In the genomic region with DNA sequence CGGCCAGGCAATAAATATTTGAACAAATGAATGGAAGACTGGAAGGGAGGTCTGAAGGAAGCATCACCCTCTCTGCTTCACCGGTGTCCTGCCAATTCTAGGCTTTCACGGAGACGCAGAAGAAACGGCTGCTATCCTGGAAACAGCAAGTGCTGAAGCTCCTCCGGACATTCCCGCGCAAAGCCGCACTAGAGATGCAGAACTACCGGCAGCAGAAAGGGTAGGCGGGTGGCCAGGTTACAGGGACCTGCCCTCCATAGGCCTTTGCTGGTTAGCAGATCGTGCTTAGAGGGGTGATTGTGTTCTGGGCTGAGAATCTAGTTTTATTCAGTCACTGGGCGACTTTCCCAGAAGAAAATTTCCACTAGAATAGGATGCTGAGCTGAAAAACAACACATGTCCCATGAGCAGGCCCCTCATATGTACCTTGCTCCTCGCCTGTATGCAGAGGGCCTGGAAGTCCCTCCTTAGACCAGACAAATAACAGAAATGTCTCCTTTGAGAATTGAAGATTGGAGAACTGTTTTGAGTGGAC, we compare ENCODE assay signal across 11 cellular contexts.
"Had no signal": no experiment of that assay in that cellular context is flagged by ENCODE, and none has a peak within 500 bp of the region (broad histone marks: within the 10 kb centered on the region; RNA-seq: fewer than 3 reads in every experiment).

No MANE protein-coding gene starts in this region.

- H3K4me2 ChIP-seq: neural progenitor cell had no signal

- ATAC-seq: stimulated activated effector memory CD8-positive, alpha-beta T cell treated with anti-CD3 and anti-CD28 coated beads, Interleukin-12 subunit alpha, Interleukin-12 subunit beta, amount 100 ng/mL, for 72 hours; WTC11 had no signal

- DNase-seq: activated CD4-positive, alpha-beta T cell treated with anti-CD3 and anti-CD28 coated beads, Interleukin-2, amount 50 U/mL, for 1 hour; activated naive CD4-positive, alpha-beta T cell treated with Interleukin-2 at 50 U/mL for 16 hours; foreskin melanocyte; naive B cell; SJCRH30 had no signal

- H2AFZ ChIP-seq: neural progenitor cell, parathyroid adenoma had no signal

- H3K4me3 ChIP-seq: cardiac muscle cell, neural progenitor cell, SJCRH30, suprapubic skin had no signal

- H3K9ac ChIP-seq: neural progenitor cell, parathyroid adenoma had no signal

- H3K27ac ChIP-seq: cardiac muscle cell, neural progenitor cell, parathyroid adenoma, SJCRH30, suprapubic skin had no signal

- H3K27me3 ChIP-seq: cardiac muscle cell, neural progenitor cell, SJCRH30, suprapubic skin had no signal

- H3K4me1 ChIP-seq: neural progenitor cell, parathyroid adenoma, SJCRH30, suprapubic skin had no signal

- H3K9me3 ChIP-seq: SJCRH30, suprapubic skin had no signal

- H3K36me3 ChIP-seq: neural progenitor cell had no signal
